In genomic region chr11:125535585-125535984, GRCh38 we compare ENCODE assay signal across 25 cellular contexts.
"Had no signal": no experiment of that assay in that cellular context is flagged by ENCODE, and none has a peak within 500 bp of the region (broad histone marks: within the 10 kb centered on the region; RNA-seq: fewer than 3 reads in every experiment).

No MANE protein-coding gene starts in this region.

- H3K4me3 Mint-ChIP-seq: IgD-negative memory B cell had no signal

- H3K27me3 ChIP-seq: Peyer's patch, SJCRH30 had no signal

- ATAC-seq: PC-3, Right ventricle myocardium inferior, SK-N-SH treated with all-trans-retinoic acid at 6 μM for 48 hours had no signal

- H3K36me3 ChIP-seq: Peyer's patch, SJCRH30 had no signal

- H3K4me1 Mint-ChIP-seq: IgD-negative memory B cell had no signal

- DNase-seq: KBM-7; MV-4-11; NCI-H1048; NCI-H1105; NCI-H1417; NCI-H146; NCI-H187; NCI-H2029; NCI-H2081 treated with DMSO at 0.1 percent for 48 hours; NCI-H2171; NCI-H226; NCI-H446; NCI-H510A; NCI-H524 treated with DMSO at 0.1 percent for 48 hours; NCI-H69; NCI-H774; NK-92 treated with Interleukin-12 subunit alpha and Interleukin-12 subunit beta, amount 100 ng/mL, for 24 hours; PC-3; Peyer's patch; SHP77 treated with DMSO at 0.1 percent for 48 hours; SJCRH30 had no signal

- H3K9me3 ChIP-seq: Peyer's patch, SJCRH30 had no signal

- H3K27ac ChIP-seq: HL-60, Peyer's patch, SJCRH30 had no signal

- H3K4me1 ChIP-seq: Peyer's patch, SJCRH30 had no signal

- H3K4me3 ChIP-seq: Peyer's patch, SJCRH30 had no signal
